15 cellular contexts compared by ENCODE assay signal in the genomic region with DNA sequence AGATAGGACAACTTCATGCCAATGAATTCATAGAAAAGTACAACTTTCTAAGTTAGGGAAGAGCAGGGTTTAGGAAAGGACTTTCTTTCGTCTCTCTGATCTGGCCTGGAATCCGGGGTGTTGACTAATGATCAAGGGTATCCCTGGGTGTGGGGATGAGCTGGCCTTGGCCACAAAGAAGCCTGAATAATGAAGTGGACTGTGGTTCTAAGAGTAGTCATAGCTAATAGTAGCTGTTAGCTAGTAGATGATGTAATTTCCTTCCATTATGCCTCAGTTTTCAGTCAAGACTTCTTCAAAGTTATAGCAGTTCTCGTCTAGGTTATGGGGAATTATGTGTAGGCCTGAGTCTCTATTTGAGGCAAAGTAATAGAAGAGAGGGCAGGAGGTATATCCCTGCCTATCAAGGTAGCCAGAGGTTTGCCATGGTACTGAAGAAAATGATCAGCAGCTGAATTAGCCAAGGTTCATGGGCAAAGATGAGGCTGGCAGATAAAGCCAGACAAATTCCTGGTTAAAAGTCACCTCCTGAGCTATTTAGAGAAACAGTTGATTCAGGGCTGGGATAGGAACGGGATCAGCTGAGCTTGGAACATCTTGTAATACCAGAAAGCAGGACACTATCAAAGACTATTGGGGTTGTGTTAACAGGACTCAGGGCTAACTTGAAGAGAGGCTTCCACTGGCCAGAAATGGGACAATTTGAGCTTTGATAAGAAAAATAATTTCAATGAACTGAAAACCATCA. TPM values are rescaled to one million over a fixed set of nuclear protein-coding genes. Genes with fewer than 3 reads are reported as not detected.
DNase-seq lines count a peak whose midpoint lies in the region; ATAC-seq and TF ChIP-seq lines count a peak whose summit lies in the region.
"Had no signal": no experiment of that assay in that cellular context is flagged by ENCODE, and none has a peak within 500 bp of the region (broad histone marks: within the 10 kb centered on the region; RNA-seq: fewer than 3 reads in every experiment).

No MANE protein-coding gene starts in this region.

- no peak overlapping the region for H4K91ac ChIP-seq in H9 (ENCODE audit: insufficient read length, low read depth, low read length)

- H3K9me3 Mint-ChIP-seq in H9, result no peaks in the 10 kb centered on the region
- no peaks in the 10 kb centered on the region for H3K9me3 Mint-ChIP-seq in activated naive CD8-positive, alpha-beta T cell treated with anti-CD3 and anti-CD28 coated beads for 36 hours

- no peak overlapping the region for H4K8ac ChIP-seq in H9 (replicated peaks; ENCODE audit: insufficient read length, low read depth, low read length)

- no peaks in the 10 kb centered on the region for H3K79me1 ChIP-seq in H9 (ENCODE audit: insufficient read depth, low read depth, low read length, poor library complexity, severe bottlenecking)

- H2AFZ ChIP-seq in H9 (ENCODE audit: low read length), result no peak overlapping the region

- no peak overlapping the region for H3K4me3 ChIP-seq in AG10803 (ENCODE audit: low read length)

- no peaks in the 10 kb centered on the region for H3K23me2 ChIP-seq in H9 (ENCODE audit: insufficient read length, low read depth, low read length, poor library complexity, severe bottlenecking)

- H2BK5ac ChIP-seq in H9 (ENCODE audit: insufficient read length, low read length), result no peak overlapping the region

- no CpG with 5 or more reads among the region's 4 CpGs for WGBS in H9 (ENCODE audit: extremely low coverage, insufficient read length, low lambda C conversion rate)

- no peak overlapping the region for H3K23ac ChIP-seq in H9 (ENCODE audit: insufficient read length, low read depth, low read length)

- no peaks in the 10 kb centered on the region for H3K4me1 ChIP-seq in H9 (ENCODE audit: insufficient read depth, low read length)

- no peaks in the 10 kb centered on the region for H3K79me2 ChIP-seq in H9 (ENCODE audit: insufficient read depth, low read length)

- no peaks in the 10 kb centered on the region for H3K4me1 Mint-ChIP-seq in H9
- no peaks in the 10 kb centered on the region for H3K4me1 Mint-ChIP-seq in activated naive CD8-positive, alpha-beta T cell treated with anti-CD3 and anti-CD28 coated beads for 36 hours

- no peak overlapping the region for H3T11ph ChIP-seq in H9 (ENCODE audit: low read length)

- H4K5ac ChIP-seq in H9 (ENCODE audit: insufficient read length, low read depth, low read length), result no peak overlapping the region

- ATAC-seq in GM21515 (IDR thresholded peaks at IDR 0.05; ENCODE audit: unreplicated experiment), result no peak
- ATAC-seq in GM18909 (IDR thresholded peaks at IDR 0.05; ENCODE audit: poor library complexity, unreplicated experiment), result no peak

- no peaks in the 10 kb centered on the region for H4K20me1 ChIP-seq in H9 (ENCODE audit: control insufficient read depth, insufficient read depth, insufficient read length)

- no peak for TF ChIP-seq CTCF in AG10803 (conservative IDR thresholded peaks at IDR 0.05; ENCODE audit: low read length)
- no peak for TF ChIP-seq CTCF in H9 (conservative IDR thresholded peaks at IDR 0.05)

- H3K9ac ChIP-seq in H9 (ENCODE audit: extremely low read depth, insufficient read length, low read length), result no peak overlapping the region

- no peak overlapping the region for H3K4me3 Mint-ChIP-seq in H9
- no peak overlapping the region for H3K4me3 Mint-ChIP-seq in activated naive CD8-positive, alpha-beta T cell treated with anti-CD3 and anti-CD28 coated beads for 36 hours

- H3K27ac Mint-ChIP-seq in H9, result peak overlapping the region in 2 of 3 experiments; percentile 8 to 43; a peak in 2 of 7 replicates
- H3K27ac Mint-ChIP-seq in activated naive CD8-positive, alpha-beta T cell treated with anti-CD3 and anti-CD28 coated beads for 36 hours, result peak overlapping the region; percentile 22

- H3K9me3 ChIP-seq in H9 (ENCODE audit: control insufficient read depth, low read depth, low read length), result no peaks in the 10 kb centered on the region

- no peak overlapping the region for H3K4me2 ChIP-seq in H9 (ENCODE audit: insufficient read depth, insufficient read length, low read length)

- H3K27me3 Mint-ChIP-seq in H9 (ENCODE audit: low read depth), result no peaks in the 10 kb centered on the region
- H3K27me3 Mint-ChIP-seq in activated naive CD8-positive, alpha-beta T cell treated with anti-CD3 and anti-CD28 coated beads for 36 hours, result no peaks in the 10 kb centered on the region

- peaks cover 6 to 19% (median 14%) of the 10 kb centered on the region in 3 experiments; a peak in 6 of 7 replicates for H3K36me3 Mint-ChIP-seq in H9 (ENCODE audit: insufficient read depth in 1 of 3, low read depth in 3 of 3)
- peaks cover 9% of the 10 kb centered on the region for H3K36me3 Mint-ChIP-seq in activated naive CD8-positive, alpha-beta T cell treated with anti-CD3 and anti-CD28 coated beads for 36 hours

- H3K4ac ChIP-seq in H9 (ENCODE audit: low read depth, low read length), result no peak overlapping the region

- DNase-seq in AG10803 (ENCODE audit: low read depth) (peak; percentile 80), H9 (no peak), hepatic stellate cell (ENCODE audit: low spot score) (peak; percentile 62), SIG-M5 treated with dmso at 0.1 percent for 504 hours (lab: John Stamatoyannopoulos, UW; ENCODE audit: unreplicated experiment) (no peak)
- no peak for DNase-seq in activated naive CD8-positive, alpha-beta T cell treated with anti-CD3 and anti-CD28 coated beads for 36 hours
- no peak for DNase-seq in activated CD4-positive, alpha-beta T cell treated with anti-CD3 and anti-CD28 coated beads for 48 hours
- DNase-seq: activated CD4-positive, alpha-beta T cell treated with anti-CD3 and anti-CD28 coated beads for 1 hour; DMS79; erythroblast; H7; NCI-H187 treated with DMSO at 0.1 percent for 48 hours; stimulated activated CD4-positive, alpha-beta T cell treated with anti-CD3 and anti-CD28 coated beads, Interleukin-12 subunit alpha, Interleukin-12 subunit beta, amount 100 ng/mL, for 4 hours; stimulated activated naive CD4-positive, alpha-beta T cell had no signal

- no peak overlapping the region for H2AK5ac ChIP-seq in H9 (ENCODE audit: insufficient read length, low read length)

- no peak overlapping the region for H2BK12ac ChIP-seq in H9 (ENCODE audit: insufficient read length, low read depth, low read length)

- no peak overlapping the region for H3K18ac ChIP-seq in H9 (ENCODE audit: insufficient read length, low read depth, low read length)

- H3K27me3 ChIP-seq in H9 (ENCODE audit: insufficient read depth, low read length), result no peaks in the 10 kb centered on the region

- no peak overlapping the region for H3K14ac ChIP-seq in H9 (ENCODE audit: insufficient read depth, low read length)

- no peak overlapping the region for H2BK120ac ChIP-seq in H9 (ENCODE audit: low read depth, low read length, poor library complexity, severe bottlenecking)

- no peak overlapping the region for H2BK20ac ChIP-seq in H9 (ENCODE audit: low read depth, low read length, poor library complexity, severe bottlenecking)

- H3K56ac ChIP-seq in H9 (ENCODE audit: insufficient read length, low read depth, low read length), result no peak overlapping the region

- no peak overlapping the region for H3K27ac ChIP-seq in H9 (ENCODE audit: insufficient read length, low read depth, low read length)

- no peak overlapping the region for H2BK15ac ChIP-seq in H9 (ENCODE audit: low read depth, low read length)

RNA-seq across cellular contexts. Expression of gene TRPC4AP, which starts 18.7 kb away (rescaled TPM):
- 93.9 and 94.2 TPM in 2 replicates for total RNA-seq in H9 (2021)
- total RNA-seq in activated naive CD8-positive, alpha-beta T cell treated with anti-CD3 and anti-CD28 coated beads for 36 hours, result 10 to 100 TPM; 39.6 to 43.1 TPM

RNA-seq across cellular contexts. Expression of gene EDEM2, which starts 35.8 kb away (rescaled TPM):
- 27.8 and 28.4 TPM in 2 replicates for total RNA-seq in H9 (2021)
- 10 to 100 TPM; 15.3 to 15.9 TPM for total RNA-seq in activated naive CD8-positive, alpha-beta T cell treated with anti-CD3 and anti-CD28 coated beads for 36 hours

Comparison
In these comparisons a context has a peak if more than half of its experiments do, and no peak if none do; other contexts are left out.
1. DNase-seq: peak in AG10803 (single experiment) and hepatic stellate cell (single experiment); none in H9 (single experiment), activated naive CD8-positive, alpha-beta T cell treated with anti-CD3 and anti-CD28 coated beads for 36 hours (single experiment), SIG-M5 treated with dmso at 0.1 percent for 504 hours (single experiment) and activated CD4-positive, alpha-beta T cell treated with anti-CD3 and anti-CD28 coated beads for 48 hours (single experiment).